13 cellular contexts compared by ENCODE assay signal in the genomic region with DNA sequence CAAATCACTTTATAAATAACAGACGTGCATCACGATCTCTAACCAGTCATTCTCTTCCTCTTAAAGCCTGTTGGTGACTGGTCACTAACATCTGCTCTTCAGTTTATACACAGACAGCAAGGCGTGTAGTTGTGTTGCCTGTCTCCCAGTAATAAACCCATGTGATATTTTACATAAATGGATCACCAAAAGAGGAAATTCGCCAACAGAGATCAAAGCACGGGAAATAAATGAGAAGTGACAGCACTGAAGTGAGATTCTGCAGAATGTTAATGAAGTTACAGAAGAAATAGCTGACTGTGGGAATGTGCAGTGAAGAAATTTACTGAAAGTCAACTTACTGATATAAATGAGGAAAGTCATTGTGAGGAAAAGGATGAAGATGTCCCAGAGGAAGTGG. TPM values are rescaled to one million over a fixed set of nuclear protein-coding genes. Genes with fewer than 3 reads are reported as not detected.
A peak's percentile ranks its signal among the peaks of the same experiment; 100 is the strongest.
DNase-seq lines count a peak whose midpoint lies in the region; ATAC-seq and TF ChIP-seq lines count a peak whose summit lies in the region.
"Had no signal": no experiment of that assay in that cellular context is flagged by ENCODE, and none has a peak within 500 bp of the region (broad histone marks: within the 10 kb centered on the region; RNA-seq: fewer than 3 reads in every experiment).

No MANE protein-coding gene starts in this region.

- no peak overlapping the region for H3K9ac ChIP-seq in Loucy (ENCODE audit: low read depth, low read length, poor library complexity, severe bottlenecking)

- ATAC-seq in heart left ventricle = peak; percentile 22 to 80 (median 64)
- ATAC-seq: activated CD8-positive, alpha-beta memory T cell treated with anti-CD3 and anti-CD28 coated beads, Interleukin-2, amount 10 ng/mL, durations not matched to agents 7 days and 5 days had no signal

- peak overlapping the region in 2 of 12 donors; percentile 42 to 87 for H3K27ac ChIP-seq in heart left ventricle
- no peak overlapping the region for H3K27ac ChIP-seq in right atrium auricular region
- peak overlapping the region; percentile 8 for H3K27ac ChIP-seq in suprapubic skin
- H3K27ac ChIP-seq in breast epithelium = no peak overlapping the region
- no peak overlapping the region for H3K27ac ChIP-seq in sigmoid colon
- H3K27ac ChIP-seq: vagina had no signal

- WGBS in heart left ventricle, 4 donors = 67 to 88% (median 80%) methylated on average over 5 of the region's 5 CpGs
- 76% methylated on average over 5 of the region's 5 CpGs for WGBS in suprapubic skin
- WGBS in sigmoid colon, 2 donors = 44 to 59% methylated on average over 5 of the region's 5 CpGs

- H3K27me3 ChIP-seq in heart left ventricle = no peaks in the 10 kb centered on the region
- no peaks in the 10 kb centered on the region for H3K27me3 ChIP-seq in right atrium auricular region
- H3K27me3 ChIP-seq in Loucy (ENCODE audit: insufficient read depth, low read length, poor library complexity, severe bottlenecking) = no peaks in the 10 kb centered on the region
- no peaks in the 10 kb centered on the region for H3K27me3 ChIP-seq in suprapubic skin
- no peaks in the 10 kb centered on the region for H3K27me3 ChIP-seq in breast epithelium
- H3K27me3 ChIP-seq in sigmoid colon = no peaks in the 10 kb centered on the region
- H3K27me3 ChIP-seq: vagina had no signal

- H3K36me3 ChIP-seq in heart left ventricle (no peaks in the 10 kb centered on the region), right atrium auricular region (no peaks in the 10 kb centered on the region), Loucy (ENCODE audit: insufficient read depth, low read length) (no peaks in the 10 kb centered on the region), suprapubic skin (no peaks in the 10 kb centered on the region), breast epithelium (no peaks in the 10 kb centered on the region), sigmoid colon (no peaks in the 10 kb centered on the region)
- H3K36me3 ChIP-seq: HAP-1, vagina had no signal

- no peak for TF ChIP-seq POLR2A in heart left ventricle (IDR thresholded peaks at IDR 0.05)
- TF ChIP-seq POLR2A in suprapubic skin (IDR thresholded peaks at IDR 0.05) = no peak
- no peak for TF ChIP-seq POLR2A in breast epithelium (IDR thresholded peaks at IDR 0.05)
- no peak for TF ChIP-seq POLR2A in sigmoid colon (IDR thresholded peaks at IDR 0.05)

- intact Hi-C loops in heart left ventricle (cut with DNase I) (loop anchor here in 1 of 10 donors (5.0 kb wide), 1 partner anchor 34 kb away; no protein-coding TSS in a partner anchor), breast epithelium (cut with DNase I; ENCODE audit: low total_unique reads) (no loop called here), sigmoid colon (cut with DNase I) (no loop called here)

- H3K4me1 ChIP-seq in heart left ventricle (peaks cover 0 to 29% (median 0%) of the 10 kb centered on the region in 12 donors), right atrium auricular region (peaks cover 0 to 13% of the 10 kb centered on the region in 2 donors), Loucy (ENCODE audit: insufficient read depth, low read length, poor library complexity, severe bottlenecking) (peaks cover 21% of the 10 kb centered on the region), suprapubic skin (peaks cover 16% of the 10 kb centered on the region), breast epithelium (no peaks in the 10 kb centered on the region), sigmoid colon (peaks cover 0 to 8% (median 5%) of the 10 kb centered on the region in 4 donors)

- no peak overlapping the region for H2AFZ ChIP-seq in Loucy (ENCODE audit: low read length)

- H3K9me2 ChIP-seq in Loucy (replicated peaks; ENCODE audit: low read depth, low read length) = no peaks in the 10 kb centered on the region

- no peaks in the 10 kb centered on the region for H4K20me1 ChIP-seq in Loucy (ENCODE audit: insufficient read depth, low read length, poor library complexity, severe bottlenecking)

- H3K4me2 ChIP-seq in Loucy (ENCODE audit: low read depth, low read length, poor library complexity, severe bottlenecking) = peak overlapping the region; percentile 53

- no peak overlapping the region for H3K4me3 ChIP-seq in heart left ventricle
- no peak overlapping the region for H3K4me3 ChIP-seq in right atrium auricular region
- peak overlapping the region; percentile 5 for H3K4me3 ChIP-seq in Loucy (ENCODE audit: low read length, poor library complexity, severe bottlenecking)
- no peak overlapping the region for H3K4me3 ChIP-seq in suprapubic skin
- H3K4me3 ChIP-seq in breast epithelium = no peak overlapping the region
- H3K4me3 ChIP-seq in sigmoid colon = no peak overlapping the region
- no peak overlapping the region for H3K4me3 ChIP-seq in foreskin fibroblast (ENCODE audit: low read depth in 1 of 2, low read length in 2 of 2)
- H3K4me3 ChIP-seq: HAP-1, vagina had no signal

- TF ChIP-seq EP300 in suprapubic skin (IDR thresholded peaks at IDR 0.05) (no peak), sigmoid colon (IDR thresholded peaks at IDR 0.05) (peak in 1 of 4 donors; percentile 26)

- H3F3A ChIP-seq in Loucy (ENCODE audit: low read depth) = no peaks in the 10 kb centered on the region

- no peak for DNase-seq in heart left ventricle
- DNase-seq in right atrium auricular region (ENCODE audit: low spot score) = no peak
- peak; percentile 19 for DNase-seq in central memory CD4-positive, alpha-beta T cell
- DNase-seq in suprapubic skin (ENCODE audit: low spot score in 2 of 2) = no peak
- DNase-seq in breast epithelium (ENCODE audit: low spot score in 2 of 2) = no peak
- no peak for DNase-seq in sigmoid colon
- no peak for DNase-seq in foreskin fibroblast
- DNase-seq: activated CD8-positive, alpha-beta memory T cell treated with anti-CD3 and anti-CD28 coated beads, Interleukin-2, amount 10 ng/mL, durations not matched to agents 7 days and 5 days; C1 segment of cervical spinal cord; NCI-H526 had no signal

- peaks cover 55% of the 10 kb centered on the region for H3K79me2 ChIP-seq in Loucy (ENCODE audit: insufficient read depth, low read length)

- H3K9me3 ChIP-seq in heart left ventricle (no peaks in the 10 kb centered on the region), right atrium auricular region (no peaks in the 10 kb centered on the region), Loucy (ENCODE audit: insufficient read depth, low read depth, low read length) (no peaks in the 10 kb centered on the region), suprapubic skin (no peaks in the 10 kb centered on the region), breast epithelium (no peaks in the 10 kb centered on the region), sigmoid colon (no peaks in the 10 kb centered on the region)
- H3K9me3 ChIP-seq: HAP-1, vagina had no signal

- TF ChIP-seq CTCF in heart left ventricle (IDR thresholded peaks at IDR 0.05) = no peak
- no peak for TF ChIP-seq CTCF in right atrium auricular region (IDR thresholded peaks at IDR 0.05)
- TF ChIP-seq CTCF in Loucy (conservative IDR thresholded peaks at IDR 0.05; ENCODE audit: low read length) = no peak
- TF ChIP-seq CTCF in suprapubic skin (IDR thresholded peaks at IDR 0.05) = no peak
- TF ChIP-seq CTCF in breast epithelium (IDR thresholded peaks at IDR 0.05) = no peak
- no peak for TF ChIP-seq CTCF in sigmoid colon (IDR thresholded peaks at IDR 0.05)
- no peak for TF ChIP-seq CTCF in foreskin fibroblast (IDR thresholded peaks at IDR 0.05; ENCODE audit: low read depth, low read length)

RNA-seq across cellular contexts. Expression of gene AFF1, which starts 47.0 kb away (rescaled TPM):
- total RNA-seq in heart left ventricle (10 to 100 TPM; 55.8 to 96.5 (median 73.3) TPM), right atrium auricular region (10 to 100 TPM; 59.2 to 73.5 TPM), suprapubic skin (100 to 1,000 TPM in 2 of 4 donors, 10 to 100 TPM in 2; 67.2 to 175 (median 103) TPM), breast epithelium (10 to 100 TPM; 67.2 to 80.5 (median 70.5) TPM), sigmoid colon (100 to 1,000 TPM in 1 of 4 donors, 10 to 100 TPM in 3; 61.7 to 100 (median 85.4) TPM)
- polyA plus RNA-seq in heart left ventricle (10 to 100 TPM; 51.8 to 72.8 TPM), sigmoid colon (10 to 100 TPM in 2 of 3 donors, 1 to 10 TPM in 1; 7.2 to 16.6 (median 10.9) TPM)
